Comparison of ENCODE assay signal across 19 cellular contexts in genomic region chr5:9244417-9244816, GRCh38.
DNase-seq lines count a peak whose midpoint lies in the region; ATAC-seq, FAIRE-seq and TF ChIP-seq lines count a peak whose summit lies in the region.
"Had no signal": no experiment of that assay in that cellular context is flagged by ENCODE, and none has a peak within 500 bp of the region (broad histone marks: within the 10 kb centered on the region; RNA-seq: fewer than 3 reads in every experiment).

No MANE protein-coding gene starts in this region.

- in situ Hi-C loops in brain microvascular endothelial cell (cut with HindIII; ENCODE audit: low pct_ligation_motif_present, low sequenced_read_pairs): no loop called here

- no peak for TF ChIP-seq EP300 in SK-N-SH (IDR thresholded peaks at IDR 0.05; ENCODE audit: borderline replicate concordance in 1 of 2, low read depth in 1 of 2, low read length in 1 of 2)

- no peak overlapping the region for H3K4me3 Mint-ChIP-seq in neural crest cell
- H3K4me3 Mint-ChIP-seq: CD14-positive monocyte; CD8-positive, alpha-beta T cell had no signal

- CTCF ChIA-PET in SK-N-SH (lab: Yijun Ruan, JAX): no interaction called here

- H3K36me3 ChIP-seq in SK-N-SH (replicated peaks in 1 of 2; ENCODE audit: control insufficient read depth in 1 of 2, insufficient read depth in 2 of 2, low read length in 1 of 2) (no peaks in the 10 kb centered on the region), brain microvascular endothelial cell (replicated peaks) (no peaks in the 10 kb centered on the region)

- H3F3A ChIP-seq in SK-N-SH (replicated peaks; ENCODE audit: insufficient read depth): no peaks in the 10 kb centered on the region

- no peaks in the 10 kb centered on the region for H4K20me1 ChIP-seq in SK-N-SH (ENCODE audit: insufficient read depth)

- ATAC-seq in SK-N-SH treated with all-trans-retinoic acid at 6 μM for 48 hours (no peak), HG03460 (IDR thresholded peaks at IDR 0.05; ENCODE audit: unreplicated experiment) (no peak), GM21786 (IDR thresholded peaks at IDR 0.05; ENCODE audit: unreplicated experiment) (no peak)
- ATAC-seq: CD8-positive, alpha-beta T cell; HCT116 had no signal

- H3K4me3 ChIP-seq in SK-N-SH (ENCODE audit: low read depth in 2 of 2, low read length in 1 of 2) (no peak overlapping the region), brain microvascular endothelial cell (ENCODE audit: low read depth, low read length) (no peak overlapping the region)

- POLR2A ChIA-PET in SK-N-SH (lab: Yijun Ruan, JAX): no interaction called here

- H3K27ac ChIP-seq in SK-N-SH (ENCODE audit: low read depth in 2 of 2, low read length in 1 of 2): no peak overlapping the region
- peak overlapping the region; percentile 66 for H3K27ac ChIP-seq in brain microvascular endothelial cell
- no peak overlapping the region for H3K27ac ChIP-seq in caudate nucleus (ENCODE audit: low read depth, low read length)
- H3K27ac ChIP-seq: 22Rv1 had no signal

- no peaks in the 10 kb centered on the region for H3K36me3 Mint-ChIP-seq in neural crest cell (ENCODE audit: low read depth)
- H3K36me3 Mint-ChIP-seq: CD14-positive monocyte; CD8-positive, alpha-beta T cell had no signal

- WGBS in SK-N-SH (ENCODE audit: low lambda C conversion rate): 59% methylated on average over 4 of the region's 4 CpGs

- no peaks in the 10 kb centered on the region for H3K9me2 ChIP-seq in SK-N-SH

- H3K27me3 ChIP-seq in SK-N-SH (ENCODE audit: insufficient read depth): no peaks in the 10 kb centered on the region
- H3K27me3 ChIP-seq in brain microvascular endothelial cell (replicated peaks): no peaks in the 10 kb centered on the region

- H3K9me3 ChIP-seq in SK-N-SH: no peaks in the 10 kb centered on the region

- TF ChIP-seq CTCF in SK-N-SH (IDR thresholded peaks at IDR 0.05): no peak
- no peak for TF ChIP-seq CTCF in brain microvascular endothelial cell (IDR thresholded peaks at IDR 0.05; ENCODE audit: low read depth, low read length, missing control alignments)
- no peak for TF ChIP-seq CTCF in neural crest cell (conservative IDR thresholded peaks at IDR 0.05)

- H3K79me2 ChIP-seq in SK-N-SH (ENCODE audit: insufficient read depth): no peaks in the 10 kb centered on the region

- H3K4me1 Mint-ChIP-seq in neural crest cell: peaks cover 38% of the 10 kb centered on the region
- H3K4me1 Mint-ChIP-seq: CD14-positive monocyte had no signal

- H3K9ac ChIP-seq in SK-N-SH: no peak overlapping the region

- peak; percentile 4 for FAIRE-seq in HTR-8/SVneo (lab: Jason Lieb, UNC)
- FAIRE-seq: D721Med, GM19239, H54 had no signal

- no peak for DNase-seq in SK-N-SH
- DNase-seq in HTR-8/SVneo (ENCODE audit: insufficient read length, low spot score): no peak
- no peak for DNase-seq in brain microvascular endothelial cell
- no peak for DNase-seq in neural crest cell (ENCODE audit: low read depth, low spot score)
- DNase-seq in caudate nucleus (lab: John Stamatoyannopoulos, UW): no peak
- DNase-seq: CD8-positive, alpha-beta T cell; COR-L47; DMS153; DND-41; GDM1 had no signal

- H3K27ac Mint-ChIP-seq in neural crest cell (ENCODE audit: unreplicated experiment): peak overlapping the region; percentile 78
- H3K27ac Mint-ChIP-seq: CD14-positive monocyte; CD8-positive, alpha-beta T cell had no signal

- peaks cover 0 to 5% of the 10 kb centered on the region in 2 experiments; a peak in 2 of 4 replicates for H3K4me1 ChIP-seq in SK-N-SH (ENCODE audit: control insufficient read depth in 1 of 2, insufficient read depth in 2 of 2, low read depth in 1 of 2, low read length in 1 of 2)

- no peak for TF ChIP-seq RAD21 in SK-N-SH (IDR thresholded peaks at IDR 0.05; ENCODE audit: low read length)

- H3K4me2 ChIP-seq in SK-N-SH: no peak overlapping the region

- H3K9me3 Mint-ChIP-seq in neural crest cell: no peaks in the 10 kb centered on the region

- H3K27me3 Mint-ChIP-seq in neural crest cell (ENCODE audit: low read depth): no peaks in the 10 kb centered on the region

- H2AFZ ChIP-seq in SK-N-SH (ENCODE audit: low read depth): no peak overlapping the region

TF ChIP-seq in SK-N-SH, 30 proteins besides CTCF, POLR2A, EP300 and RAD21:
- no peak for TF ChIP-seq POLR2AphosphoS5 (IDR thresholded peaks at IDR 0.05; ENCODE audit: low read depth, low read length)
- peak; percentile 77; the same call in 1 of the 2 replicates for TF ChIP-seq REST (IDR thresholded peaks at IDR 0.05; ENCODE audit: low read depth, low read length)
TF ChIP-seq in SK-N-SH: peak in this region for 1.

TF ChIP-seq in SK-N-SH treated with all-trans-retinoic acid at 6 μM for 48 hours, 23 proteins besides CTCF, POLR2A, EP300 and RAD21:
- TF ChIP-seq OSR1 (CRISPR knock-in tag; IDR thresholded peaks at IDR 0.05): no peak
- no peak for TF ChIP-seq BACH2 (CRISPR knock-in tag; IDR thresholded peaks at IDR 0.05; ENCODE audit: borderline replicate concordance)
- TF ChIP-seq CSDC2 (CRISPR knock-in tag; IDR thresholded peaks at IDR 0.05): no peak
- no peak for TF ChIP-seq CREB5 (CRISPR knock-in tag; IDR thresholded peaks at IDR 0.05; ENCODE audit: low read depth)
- no peak for TF ChIP-seq PATZ1 (CRISPR knock-in tag; IDR thresholded peaks at IDR 0.05; ENCODE audit: borderline replicate concordance)
- TF ChIP-seq ZNF8 (CRISPR knock-in tag; IDR thresholded peaks at IDR 0.05): no peak
- no peak for TF ChIP-seq ISL1 (CRISPR knock-in tag; IDR thresholded peaks at IDR 0.05)
- TF ChIP-seq ZFP30 (CRISPR knock-in tag; IDR thresholded peaks at IDR 0.05): no peak
- no peak for TF ChIP-seq ZNF565 (CRISPR knock-in tag; conservative IDR thresholded peaks at IDR 0.05; ENCODE audit: low read depth)
- TF ChIP-seq ESRRG (CRISPR knock-in tag; IDR thresholded peaks at IDR 0.05): no peak
- no peak for TF ChIP-seq CSRNP3 (CRISPR knock-in tag; IDR thresholded peaks at IDR 0.05)
- no peak for TF ChIP-seq ZNF70 (CRISPR knock-in tag; IDR thresholded peaks at IDR 0.05)
